ENCODE assay signal across 28 cellular contexts in the genomic region with DNA sequence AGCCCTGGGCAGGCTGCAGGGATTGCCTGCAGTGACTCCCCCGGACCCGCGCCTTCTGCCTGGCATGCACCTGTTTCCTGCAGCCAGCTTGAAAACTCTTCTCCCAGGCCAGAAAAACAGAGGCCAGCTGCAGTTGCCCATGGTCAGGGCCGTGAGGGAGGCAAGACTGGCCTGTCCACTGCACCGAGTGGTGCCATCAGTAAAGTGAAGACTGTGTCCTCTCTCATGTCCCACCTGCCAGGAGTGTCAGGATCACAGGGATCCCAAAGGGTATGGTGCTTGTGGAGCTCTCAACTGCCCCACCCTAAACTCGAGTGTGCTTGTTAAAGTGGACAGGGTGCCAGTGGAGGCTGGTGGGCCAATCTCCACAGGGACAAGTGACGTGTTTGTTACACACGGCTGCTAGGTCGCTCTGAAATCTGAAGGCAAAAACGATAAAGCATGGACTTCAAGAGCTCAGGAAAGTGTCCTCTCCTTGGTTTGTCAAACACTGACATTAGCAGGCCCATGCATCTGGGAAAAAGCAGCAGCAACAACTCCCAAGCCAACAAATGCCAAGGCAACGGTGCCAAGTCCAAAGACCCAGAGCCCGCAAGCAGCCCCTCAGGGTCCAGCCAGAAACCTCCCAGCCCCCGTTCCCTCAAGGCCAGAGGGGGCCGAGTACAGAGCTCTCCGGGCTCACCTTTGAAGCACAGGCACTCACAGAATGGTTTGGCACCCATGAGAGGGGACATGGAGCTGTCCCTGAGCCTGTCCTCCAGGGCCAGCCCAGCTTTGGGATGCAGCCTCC.
DNase-seq lines count a peak whose midpoint lies in the region; ATAC-seq and TF ChIP-seq lines count a peak whose summit lies in the region.
"Had no signal": no experiment of that assay in that cellular context is flagged by ENCODE, and none has a peak within 500 bp of the region (broad histone marks: within the 10 kb centered on the region; RNA-seq: fewer than 3 reads in every experiment).

No MANE protein-coding gene starts in this region.

- H3K27me3 Mint-ChIP-seq in glutamatergic neuron (ENCODE audit: unreplicated experiment) = peaks cover 9% of the 10 kb centered on the region
- H3K27me3 Mint-ChIP-seq: naive B cell had no signal

- peaks cover 0 to 15% (median 0%) of the 10 kb centered on the region in 9 donors for H3K4me1 ChIP-seq in heart right ventricle
- H3K4me1 ChIP-seq in upper lobe of left lung = peaks cover 0 to 7% (median 0%) of the 10 kb centered on the region in 4 donors
- H3K4me1 ChIP-seq in HAP-1 = no peaks in the 10 kb centered on the region
- H3K4me1 ChIP-seq: Caco-2, uterus had no signal

- peaks cover 10% of the 10 kb centered on the region for H3K9me3 Mint-ChIP-seq in glutamatergic neuron (ENCODE audit: unreplicated experiment)

- H3K36me3 Mint-ChIP-seq in glutamatergic neuron (ENCODE audit: unreplicated experiment) = no peaks in the 10 kb centered on the region

- ATAC-seq in left ventricle myocardium superior (no peak), heart right ventricle (no peak), omental fat pad (ENCODE audit: low FRiP score) (no peak), upper lobe of left lung (ENCODE audit: low FRiP score in 2 of 2) (peak in 1 of 2 donors; percentile 32), HG02623 (IDR thresholded peaks at IDR 0.05; ENCODE audit: unreplicated experiment) (no peak)
- ATAC-seq: activated CD4-positive, CD25-positive, alpha-beta regulatory T cell treated with anti-CD3 and anti-CD28 coated beads, Interleukin-2, amount 50 U/mL, for 24 hours; activated CD8-positive, alpha-beta T cell treated with anti-CD3 and anti-CD28 coated beads, Interleukin-2, amount 10 ng/mL, durations not matched to agents 7 days and 5 days; activated T-cell treated with anti-CD3 and anti-CD28 coated beads, Interleukin-2, amount 50 U/mL, for 4 hours; heart left ventricle had no signal

- no peak overlapping the region for H3K27ac Mint-ChIP-seq in glutamatergic neuron (ENCODE audit: unreplicated experiment)
- H3K27ac Mint-ChIP-seq: activated CD8-positive, alpha-beta T cell treated with anti-CD3 and anti-CD28 coated beads, Interleukin-2, amount 10 ng/mL, durations not matched to agents 7 days and 5 days had no signal

- peak; percentile 23 for DNase-seq in left ventricle myocardium superior
- DNase-seq in heart right ventricle = no peak
- peak; percentile 6 for DNase-seq in glutamatergic neuron
- DNase-seq in omental fat pad (ENCODE audit: low spot score) = peak; percentile 7
- DNase-seq in upper lobe of left lung = peak; percentile 26 to 46
- DNase-seq in NCI-H1417 treated with DMSO at 0.1 percent for 48 hours (lab: John Stamatoyannopoulos, UW) = no peak
- no peak for DNase-seq in HAP-1 (ENCODE audit: low spot score in 2 of 2)
- DNase-seq: activated CD8-positive, alpha-beta T cell treated with anti-CD3 and anti-CD28 coated beads, Interleukin-2, amount 10 ng/mL, durations not matched to agents 7 days and 5 days; activated naive CD4-positive, alpha-beta T cell treated with Interleukin-2 at 50 U/mL for 16 hours; activated T-cell treated with anti-CD3 and anti-CD28 coated beads, Interleukin-2, amount 50 U/mL, for 4 hours; amniotic stem cell; C1 segment of cervical spinal cord; Caco-2; DMS79; effector CD4-positive, alpha-beta T cell; GDM1; H7; KG1; mesendoderm; naive B cell; RPMI8226; stimulated activated CD4-positive, alpha-beta T cell treated with anti-CD3 and anti-CD28 coated beads, Interleukin-2, amount 100 ng/mL, for 48 hours; substantia nigra had no signal

- no peak overlapping the region for H3K4me3 Mint-ChIP-seq in glutamatergic neuron (ENCODE audit: unreplicated experiment)
- H3K4me3 Mint-ChIP-seq: activated CD8-positive, alpha-beta T cell treated with anti-CD3 and anti-CD28 coated beads, Interleukin-2, amount 10 ng/mL, durations not matched to agents 7 days and 5 days; activated T-cell treated with anti-CD3 and anti-CD28 coated beads, Interleukin-2, amount 50 U/mL, for 4 hours; naive B cell had no signal

- no peak for TF ChIP-seq CTCF in heart right ventricle (IDR thresholded peaks at IDR 0.05)
- no peak for TF ChIP-seq CTCF in glutamatergic neuron (IDR thresholded peaks at IDR 0.05; ENCODE audit: partially characterized antibody, unreplicated experiment)
- no peak for TF ChIP-seq CTCF in omental fat pad (IDR thresholded peaks at IDR 0.05)
- TF ChIP-seq CTCF in upper lobe of left lung (IDR thresholded peaks at IDR 0.05) = no peak

- H3K27ac ChIP-seq in heart right ventricle = no peak overlapping the region
- no peak overlapping the region for H3K27ac ChIP-seq in upper lobe of left lung
- H3K27ac ChIP-seq: heart left ventricle, ovary, uterus had no signal

- TF ChIP-seq POLR2A in upper lobe of left lung (IDR thresholded peaks at IDR 0.05) = no peak

- H3K36me3 ChIP-seq in heart right ventricle = peaks cover 0 to 59% (median 24%) of the 10 kb centered on the region in 9 donors
- peaks cover 7 to 48% (median 24%) of the 10 kb centered on the region in 4 donors for H3K36me3 ChIP-seq in upper lobe of left lung
- no peaks in the 10 kb centered on the region for H3K36me3 ChIP-seq in HAP-1 (replicated peaks)
- H3K36me3 ChIP-seq: ovary, uterus had no signal

- H3K27me3 ChIP-seq in heart right ventricle (no peaks in the 10 kb centered on the region), upper lobe of left lung (no peaks in the 10 kb centered on the region), HAP-1 (ENCODE audit: low read depth) (no peaks in the 10 kb centered on the region)
- H3K27me3 ChIP-seq: heart left ventricle, ovary, uterus had no signal

- H3K9me3 ChIP-seq in heart right ventricle (peaks cover 0 to 15% (median 3%) of the 10 kb centered on the region in 11 donors), upper lobe of left lung (no peaks in the 10 kb centered on the region), HAP-1 (no peaks in the 10 kb centered on the region)
- H3K9me3 ChIP-seq: Caco-2, uterus had no signal

- in situ Hi-C loops in HAP-1 (cut with MboI; ENCODE audit: low sequenced_read_pairs) = no loop called here

- no peak overlapping the region for H3K4me3 ChIP-seq in heart right ventricle
- no peak overlapping the region for H3K4me3 ChIP-seq in upper lobe of left lung
- no peak overlapping the region for H3K4me3 ChIP-seq in HAP-1
- H3K4me3 ChIP-seq: heart left ventricle, ovary, uterus had no signal

- intact Hi-C loops in left ventricle myocardium superior (cut with micrococcal nuclease) = no loop called here
- intact Hi-C loops in heart right ventricle (cut with DNase I) = no loop called here

- TF ChIP-seq EP300 in upper lobe of left lung (IDR thresholded peaks at IDR 0.05) = no peak

- 89 to 95% methylated on average over 15 of the region's 15 CpGs for WGBS in heart right ventricle, 2 donors
- WGBS in upper lobe of left lung, 2 donors = 77 to 90% methylated on average over 9 to 15 of the region's 15 CpGs

- peaks cover 19% of the 10 kb centered on the region for H3K4me1 Mint-ChIP-seq in glutamatergic neuron (ENCODE audit: low read depth, unreplicated experiment)
- H3K4me1 Mint-ChIP-seq: naive B cell had no signal

Comparison
In these comparisons a context has a peak if more than half of its experiments do, and no peak if none do; other contexts are left out.
1. DNase-seq: peak in left ventricle myocardium superior (single experiment), glutamatergic neuron (single experiment), omental fat pad (single experiment) and upper lobe of left lung (2 of 2); none in heart right ventricle (0 of 2), NCI-H1417 treated with DMSO at 0.1 percent for 48 hours (single experiment) and HAP-1 (0 of 2).